In the genomic region with DNA sequence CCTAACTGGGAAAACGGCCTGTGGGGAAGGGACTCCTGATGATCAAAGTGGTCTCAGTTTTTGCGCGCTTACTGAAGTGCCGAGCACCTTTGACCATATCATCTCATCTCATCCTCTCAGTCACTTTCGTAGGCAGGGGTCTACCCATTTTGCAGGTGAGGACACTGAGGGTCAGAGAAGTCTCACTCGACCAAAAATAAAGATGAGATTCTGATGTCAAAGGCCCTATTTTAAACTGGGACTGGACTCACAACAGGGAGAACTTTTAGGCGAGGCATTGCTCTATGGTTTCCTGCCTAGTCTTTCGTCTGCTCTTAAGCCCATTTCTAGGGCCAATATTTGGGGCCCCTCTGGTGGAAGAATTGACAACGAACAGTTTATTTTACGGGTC, we compare ENCODE assay signal across 2 cellular contexts.
A peak's percentile ranks its signal among the peaks of the same experiment; 100 is the strongest.
TF ChIP-seq lines count a peak whose summit lies in the region.

No MANE protein-coding gene starts in this region.

TF ChIP-seq in HepG2, 621 proteins besides CTCF, POLR2A, EP300 and RAD21:
- 0 out of 2 replicates have a peak, but pooled peaks have one; percentile 33 for TF ChIP-seq ZNF138 (CRISPR knock-in tag; IDR thresholded peaks at IDR 0.05; ENCODE audit: low read depth)
- TF ChIP-seq ZBTB7A (CRISPR knock-in tag; IDR thresholded peaks at IDR 0.05) = peak; percentile 0; the same call in 1 of the 2 replicates
- 0 out of 2 replicates have a peak, but pooled peaks have one; percentile 2 for TF ChIP-seq HDAC1 (CRISPR knock-in tag; IDR thresholded peaks at IDR 0.05)
- no peak for TF ChIP-seq ATM (IDR thresholded peaks at IDR 0.05; ENCODE audit: borderline replicate concordance)
- TF ChIP-seq HIVEP1 (CRISPR knock-in tag; IDR thresholded peaks at IDR 0.05) = no peak
- TF ChIP-seq, protein P1, sequence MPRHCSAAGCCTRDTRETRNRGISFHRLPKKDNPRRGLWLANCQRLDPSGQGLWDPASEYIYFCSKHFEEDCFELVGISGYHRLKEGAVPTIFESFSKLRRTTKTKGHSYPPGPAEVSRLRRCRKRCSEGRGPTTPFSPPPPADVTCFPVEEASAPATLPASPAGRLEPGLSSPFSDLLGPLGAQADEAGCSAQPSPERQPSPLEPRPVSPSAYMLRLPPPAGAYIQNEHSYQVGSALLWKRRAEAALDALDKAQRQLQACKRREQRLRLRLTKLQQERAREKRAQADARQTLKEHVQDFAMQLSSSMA (CRISPR knock-in tag; IDR thresholded peaks at IDR 0.05) = peak; percentile 6; the same call in 1 of the 2 replicates
- no peak for TF ChIP-seq SMAD9 (CRISPR knock-in tag; IDR thresholded peaks at IDR 0.05)
- peak; percentile 83 for TF ChIP-seq ZNF629 (CRISPR knock-in tag; conservative IDR thresholded peaks at IDR 0.05)
- TF ChIP-seq ZNF772 (CRISPR knock-in tag; IDR thresholded peaks at IDR 0.05) = 0 out of 2 replicates have a peak, but pooled peaks have one; percentile 41
- TF ChIP-seq, protein P2, sequence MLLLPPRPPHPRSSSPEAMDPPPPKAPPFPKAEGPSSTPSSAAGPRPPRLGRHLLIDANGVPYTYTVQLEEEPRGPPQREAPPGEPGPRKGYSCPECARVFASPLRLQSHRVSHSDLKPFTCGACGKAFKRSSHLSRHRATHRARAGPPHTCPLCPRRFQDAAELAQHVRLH (CRISPR knock-in tag; IDR thresholded peaks at IDR 0.05; ENCODE audit: borderline replicate concordance, low read depth) = peak; percentile 11; the same call in 1 of the 2 replicates
- TF ChIP-seq ZNF670 (CRISPR knock-in tag; IDR thresholded peaks at IDR 0.05; ENCODE audit: borderline replicate concordance) = 0 out of 2 replicates have a peak, but pooled peaks have one; percentile 52
- TF ChIP-seq KDM2A (CRISPR knock-in tag; IDR thresholded peaks at IDR 0.05; ENCODE audit: borderline replicate concordance, low read depth) = peak; percentile 7; the same call in 1 of the 2 replicates
- TF ChIP-seq, protein P3, sequence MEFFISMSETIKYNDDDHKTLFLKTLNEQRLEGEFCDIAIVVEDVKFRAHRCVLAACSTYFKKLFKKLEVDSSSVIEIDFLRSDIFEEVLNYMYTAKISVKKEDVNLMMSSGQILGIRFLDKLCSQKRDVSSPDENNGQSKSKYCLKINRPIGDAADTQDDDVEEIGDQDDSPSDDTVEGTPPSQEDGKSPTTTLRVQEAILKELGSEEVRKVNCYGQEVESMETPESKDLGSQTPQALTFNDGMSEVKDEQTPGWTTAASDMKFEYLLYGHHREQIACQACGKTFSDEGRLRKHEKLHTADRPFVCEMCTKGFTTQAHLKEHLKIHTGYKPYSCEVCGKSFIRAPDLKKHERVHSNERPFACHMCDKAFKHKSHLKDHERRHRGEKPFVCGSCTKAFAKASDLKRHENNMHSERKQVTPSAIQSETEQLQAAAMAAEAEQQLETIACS (CRISPR knock-in tag; IDR thresholded peaks at IDR 0.05) = no peak
- TF ChIP-seq, protein P4, sequence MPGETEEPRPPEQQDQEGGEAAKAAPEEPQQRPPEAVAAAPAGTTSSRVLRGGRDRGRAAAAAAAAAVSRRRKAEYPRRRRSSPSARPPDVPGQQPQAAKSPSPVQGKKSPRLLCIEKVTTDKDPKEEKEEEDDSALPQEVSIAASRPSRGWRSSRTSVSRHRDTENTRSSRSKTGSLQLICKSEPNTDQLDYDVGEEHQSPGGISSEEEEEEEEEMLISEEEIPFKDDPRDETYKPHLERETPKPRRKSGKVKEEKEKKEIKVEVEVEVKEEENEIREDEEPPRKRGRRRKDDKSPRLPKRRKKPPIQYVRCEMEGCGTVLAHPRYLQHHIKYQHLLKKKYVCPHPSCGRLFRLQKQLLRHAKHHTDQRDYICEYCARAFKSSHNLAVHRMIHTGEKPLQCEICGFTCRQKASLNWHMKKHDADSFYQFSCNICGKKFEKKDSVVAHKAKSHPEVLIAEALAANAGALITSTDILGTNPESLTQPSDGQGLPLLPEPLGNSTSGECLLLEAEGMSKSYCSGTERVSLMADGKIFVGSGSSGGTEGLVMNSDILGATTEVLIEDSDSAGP (CRISPR knock-in tag; IDR thresholded peaks at IDR 0.05; ENCODE audit: borderline replicate concordance) = 0 out of 2 replicates have a peak, but pooled peaks have one; percentile 3
- peak; percentile 58; the same call in 1 of the 2 replicates for TF ChIP-seq CHD4 (IDR thresholded peaks at IDR 0.05; ENCODE audit: borderline replicate concordance, low read length)

TF ChIP-seq in neural cell, 6 proteins besides CTCF, POLR2A, EP300 and RAD21:
- TF ChIP-seq TAF1 (IDR thresholded peaks at IDR 0.05; ENCODE audit: low read depth) = no peak
- no peak for TF ChIP-seq SMC3 (conservative IDR thresholded peaks at IDR 0.05; ENCODE audit: poor library complexity)
- TF ChIP-seq, protein P5, sequence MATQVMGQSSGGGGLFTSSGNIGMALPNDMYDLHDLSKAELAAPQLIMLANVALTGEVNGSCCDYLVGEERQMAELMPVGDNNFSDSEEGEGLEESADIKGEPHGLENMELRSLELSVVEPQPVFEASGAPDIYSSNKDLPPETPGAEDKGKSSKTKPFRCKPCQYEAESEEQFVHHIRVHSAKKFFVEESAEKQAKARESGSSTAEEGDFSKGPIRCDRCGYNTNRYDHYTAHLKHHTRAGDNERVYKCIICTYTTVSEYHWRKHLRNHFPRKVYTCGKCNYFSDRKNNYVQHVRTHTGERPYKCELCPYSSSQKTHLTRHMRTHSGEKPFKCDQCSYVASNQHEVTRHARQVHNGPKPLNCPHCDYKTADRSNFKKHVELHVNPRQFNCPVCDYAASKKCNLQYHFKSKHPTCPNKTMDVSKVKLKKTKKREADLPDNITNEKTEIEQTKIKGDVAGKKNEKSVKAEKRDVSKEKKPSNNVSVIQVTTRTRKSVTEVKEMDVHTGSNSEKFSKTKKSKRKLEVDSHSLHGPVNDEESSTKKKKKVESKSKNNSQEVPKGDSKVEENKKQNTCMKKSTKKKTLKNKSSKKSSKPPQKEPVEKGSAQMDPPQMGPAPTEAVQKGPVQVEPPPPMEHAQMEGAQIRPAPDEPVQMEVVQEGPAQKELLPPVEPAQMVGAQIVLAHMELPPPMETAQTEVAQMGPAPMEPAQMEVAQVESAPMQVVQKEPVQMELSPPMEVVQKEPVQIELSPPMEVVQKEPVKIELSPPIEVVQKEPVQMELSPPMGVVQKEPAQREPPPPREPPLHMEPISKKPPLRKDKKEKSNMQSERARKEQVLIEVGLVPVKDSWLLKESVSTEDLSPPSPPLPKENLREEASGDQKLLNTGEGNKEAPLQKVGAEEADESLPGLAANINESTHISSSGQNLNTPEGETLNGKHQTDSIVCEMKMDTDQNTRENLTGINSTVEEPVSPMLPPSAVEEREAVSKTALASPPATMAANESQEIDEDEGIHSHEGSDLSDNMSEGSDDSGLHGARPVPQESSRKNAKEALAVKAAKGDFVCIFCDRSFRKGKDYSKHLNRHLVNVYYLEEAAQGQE (IDR thresholded peaks at IDR 0.05; ENCODE audit: borderline replicate concordance) = no peak
- no peak for TF ChIP-seq EZH2 (IDR thresholded peaks at IDR 0.05; ENCODE audit: borderline replicate concordance, insufficient read depth, low read length, poor library complexity, severe bottlenecking)
- TF ChIP-seq MXI1 (conservative IDR thresholded peaks at IDR 0.05; ENCODE audit: poor library complexity, severe bottlenecking) = no peak
- TF ChIP-seq POLR2AphosphoS5 (IDR thresholded peaks at IDR 0.05) = no peak
